Comparison of ENCODE assay signal across 17 cellular contexts in the genomic region with DNA sequence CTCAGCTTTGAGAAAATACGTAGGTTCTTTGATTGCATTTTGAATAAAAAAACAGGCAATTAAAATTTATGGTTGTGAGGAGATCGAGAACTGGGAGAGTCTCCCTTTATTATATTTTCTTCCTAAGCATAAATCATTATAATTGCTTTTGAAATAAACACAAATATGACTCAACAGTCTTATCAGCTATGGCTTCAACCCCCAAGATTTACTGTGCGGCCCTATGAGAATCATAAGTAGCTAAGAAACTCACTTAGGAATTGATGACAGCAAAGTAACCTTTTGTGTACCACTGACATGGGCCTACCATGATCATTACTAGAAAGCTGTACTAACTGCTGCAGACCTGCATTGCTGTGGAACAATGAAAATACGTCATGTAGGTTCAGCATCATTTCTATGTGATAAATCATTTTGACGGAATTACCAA. TPM values are rescaled to one million over a fixed set of nuclear protein-coding genes. Genes with fewer than 3 reads are reported as not detected.
DNase-seq lines count a peak whose midpoint lies in the region; ATAC-seq, FAIRE-seq and TF ChIP-seq lines count a peak whose summit lies in the region.
"Had no signal": no experiment of that assay in that cellular context is flagged by ENCODE, and none has a peak within 500 bp of the region (broad histone marks: within the 10 kb centered on the region; RNA-seq: fewer than 3 reads in every experiment).

No MANE protein-coding gene starts in this region.

- 55% methylated on average over 3 of the region's 5 CpGs for WGBS in mesenchymal stem cell
- 60 to 61% methylated on average over 5 of the region's 5 CpGs for WGBS in pancreas, 2 donors

- H3K27ac ChIP-seq in HEK293 (ENCODE audit: extremely low read depth, low read depth, low read length) (no peak overlapping the region), mesenchymal stem cell (ENCODE audit: low read length, poor library complexity, severe bottlenecking) (no peak overlapping the region), pancreas (no peak overlapping the region)

- no peaks in the 10 kb centered on the region for H3K9me3 ChIP-seq in HEK293 (ENCODE audit: control insufficient read depth, insufficient read depth, low read depth, low read length)
- H3K9me3 ChIP-seq in mesenchymal stem cell (ENCODE audit: control insufficient read depth, low read length), result no peaks in the 10 kb centered on the region
- no peaks in the 10 kb centered on the region for H3K9me3 ChIP-seq in pancreas

- H3K4me3 ChIP-seq in HEK293 (ENCODE audit: low read depth, low read length) (no peak overlapping the region), mesenchymal stem cell (ENCODE audit: insufficient read depth in 1 of 2, low read depth in 1 of 2, low read length in 2 of 2) (no peak overlapping the region), pancreas (no peak overlapping the region)

- H3K27me3 ChIP-seq in mesenchymal stem cell (ENCODE audit: control insufficient read depth in 1 of 2, insufficient read depth in 1 of 2, low read length in 2 of 2) (peaks cover 0 to 4% of the 10 kb centered on the region in 2 experiments), pancreas (no peaks in the 10 kb centered on the region)

- no peak overlapping the region for H2BK15ac ChIP-seq in mesenchymal stem cell (ENCODE audit: low read depth, poor library complexity, severe bottlenecking)

- TF ChIP-seq CTCF in HEK293 (tag by site-specific recombination; IDR thresholded peaks at IDR 0.05) (no peak), pancreas (IDR thresholded peaks at IDR 0.05) (no peak)

- CTCF ChIA-PET in HEK293 (lab: Yijun Ruan, JAX), result no interaction called here

- H3K9ac ChIP-seq in mesenchymal stem cell (ENCODE audit: low read length), result no peak overlapping the region

- H3K36me3 ChIP-seq in HEK293 (ENCODE audit: control insufficient read depth in 2 of 2, insufficient read depth in 1 of 2, low read length in 2 of 2), result no peaks in the 10 kb centered on the region
- no peaks in the 10 kb centered on the region for H3K36me3 ChIP-seq in mesenchymal stem cell (ENCODE audit: control insufficient read depth in 1 of 2, insufficient read depth in 2 of 2, low read depth in 1 of 2, low read length in 2 of 2)
- H3K36me3 ChIP-seq in pancreas, result no peaks in the 10 kb centered on the region

- no peaks in the 10 kb centered on the region for H3K9me3 Mint-ChIP-seq in stimulated activated naive CD8-positive, alpha-beta T cell treated with anti-CD3 and anti-CD28 coated beads, Interleukin-15, amount 100 ng/mL, for 72 hours
- H3K9me3 Mint-ChIP-seq: CD8-positive, alpha-beta T cell had no signal

- no peak overlapping the region for H2BK5ac ChIP-seq in mesenchymal stem cell (ENCODE audit: low read depth, low read length, poor library complexity, severe bottlenecking)

- H3K27ac Mint-ChIP-seq in stimulated activated naive CD8-positive, alpha-beta T cell treated with anti-CD3 and anti-CD28 coated beads, Interleukin-15, amount 100 ng/mL, for 72 hours, result no peak overlapping the region
- H3K27ac Mint-ChIP-seq: CD14-positive monocyte; CD8-positive, alpha-beta T cell had no signal

- H3K14ac ChIP-seq in mesenchymal stem cell (ENCODE audit: low read length in 2 of 2), result no peak overlapping the region

- H2BK120ac ChIP-seq in mesenchymal stem cell (ENCODE audit: low read depth, low read length), result no peak overlapping the region

- no peak overlapping the region for H4K8ac ChIP-seq in mesenchymal stem cell (ENCODE audit: low read length)

- peaks cover 7% of the 10 kb centered on the region for H3K27me3 Mint-ChIP-seq in stimulated activated naive CD8-positive, alpha-beta T cell treated with anti-CD3 and anti-CD28 coated beads, Interleukin-15, amount 100 ng/mL, for 72 hours

- DNase-seq in LoVo (ENCODE audit: low spot score) (peak; percentile 23), mesenchymal stem cell (peak; percentile 50), pancreas (no peak), NCI-H2081 treated with DMSO at 0.1 percent for 48 hours (lab: John Stamatoyannopoulos, UW) (no peak)
- no peak for DNase-seq in stimulated activated naive CD8-positive, alpha-beta T cell treated with anti-CD3 and anti-CD28 coated beads, Interleukin-15, amount 100 ng/mL, for 72 hours
- DNase-seq: CD8-positive, alpha-beta T cell; COR-L47; DND-41; GDM1; HCEC 1CT had no signal

- ATAC-seq in pancreas, result no peak
- no peak for ATAC-seq in stimulated activated naive CD8-positive, alpha-beta T cell treated with anti-CD3 and anti-CD28 coated beads, Interleukin-15, amount 100 ng/mL, for 72 hours
- ATAC-seq: CD8-positive, alpha-beta T cell had no signal

- no peak overlapping the region for H3K23ac ChIP-seq in mesenchymal stem cell (ENCODE audit: low read length in 2 of 2)

- no peak overlapping the region for H2AFZ ChIP-seq in mesenchymal stem cell (ENCODE audit: low read depth, low read length)

- no peak overlapping the region for H4K91ac ChIP-seq in mesenchymal stem cell (ENCODE audit: low read length)

- H3K4me1 ChIP-seq in HEK293 (ENCODE audit: control insufficient read depth, insufficient read depth, low read length) (peaks cover 14% of the 10 kb centered on the region), mesenchymal stem cell (ENCODE audit: control insufficient read depth, insufficient read depth, low read depth, low read length) (no peaks in the 10 kb centered on the region), pancreas (no peaks in the 10 kb centered on the region)

- no peak overlapping the region for H2AK5ac ChIP-seq in mesenchymal stem cell (ENCODE audit: low read length, severe bottlenecking)

- no peaks in the 10 kb centered on the region for H3K79me1 ChIP-seq in mesenchymal stem cell (replicated peaks; ENCODE audit: low read length, poor library complexity, severe bottlenecking)

- POLR2A ChIA-PET in HEK293 (lab: Yijun Ruan, JAX), result no interaction called here

- H3K4ac ChIP-seq in mesenchymal stem cell (ENCODE audit: low read depth in 1 of 2, low read length in 2 of 2), result no peak overlapping the region

- FAIRE-seq in endometrium (lab: Jason Lieb, UNC) (peak; percentile 69), pancreas (lab: Jason Lieb, UNC) (no peak)
- FAIRE-seq: GM12892, GM19239 had no signal

- H3K18ac ChIP-seq in mesenchymal stem cell (ENCODE audit: low read depth in 1 of 2, low read length in 2 of 2), result no peak overlapping the region

- H3K4me1 Mint-ChIP-seq in stimulated activated naive CD8-positive, alpha-beta T cell treated with anti-CD3 and anti-CD28 coated beads, Interleukin-15, amount 100 ng/mL, for 72 hours, result no peaks in the 10 kb centered on the region
- H3K4me1 Mint-ChIP-seq: CD14-positive monocyte had no signal

- H2BK12ac ChIP-seq in mesenchymal stem cell (ENCODE audit: low read length in 2 of 2), result no peak overlapping the region

- no peak overlapping the region for H3K4me2 ChIP-seq in mesenchymal stem cell (ENCODE audit: low read length, poor library complexity, severe bottlenecking)

- intact Hi-C loops in pancreas (cut with DNase I), result no loop called here

- no peak overlapping the region for H3K4me3 Mint-ChIP-seq in stimulated activated naive CD8-positive, alpha-beta T cell treated with anti-CD3 and anti-CD28 coated beads, Interleukin-15, amount 100 ng/mL, for 72 hours
- H3K4me3 Mint-ChIP-seq: CD14-positive monocyte; CD8-positive, alpha-beta T cell had no signal

TF ChIP-seq in HEK293, 187 proteins besides CTCF, POLR2A, EP300 and RAD21 (continues in another document):
- TF ChIP-seq ZNF157 (tag by site-specific recombination; IDR thresholded peaks at IDR 0.05) (no peak), SP3 (tag by site-specific recombination; IDR thresholded peaks at IDR 0.05) (no peak), ZBTB11 (tag by site-specific recombination; conservative IDR thresholded peaks at IDR 0.05; ENCODE audit: low read depth) (peak; percentile 40; the same call in 1 of the 2 replicates), WT1 (tag by site-specific recombination; IDR thresholded peaks at IDR 0.05) (peak; percentile 96), ZNF473 (tag by site-specific recombination; IDR thresholded peaks at IDR 0.05) (no peak), ZNF146 (tag by site-specific recombination; IDR thresholded peaks at IDR 0.05) (peak; percentile 10; the same call in 1 of the 2 replicates), ZNF629 (tag by site-specific recombination; IDR thresholded peaks at IDR 0.05) (peak; percentile 93), SP7 (tag by site-specific recombination; IDR thresholded peaks at IDR 0.05) (peak; percentile 85)

RNA-seq across cellular contexts. Expression of gene GPRIN3, which starts 51.4 kb away (rescaled TPM):
- polyA plus RNA-seq in mesenchymal stem cell (2013, experiment 1 of 2), result 1.5 TPM
- 1.5 TPM for polyA plus RNA-seq in mesenchymal stem cell (2013, experiment 2 of 2)
- 1 to 10 TPM; 2.5 to 7.6 (median 3.5) TPM for total RNA-seq in pancreas
- 1 to 10 TPM in 1 of 2 donors, under 1 TPM in 1; 0.84 to 2.0 TPM for polyA plus RNA-seq in pancreas
- total RNA-seq: A673 had no signal
- polyA plus RNA-seq: BJ had no signal

Comparison
In these comparisons a context has a peak if more than half of its experiments do, and no peak if none do; other contexts are left out.
1. DNase-seq: peak in LoVo (single experiment) and mesenchymal stem cell (single experiment); none in pancreas (0 of 6), NCI-H2081 treated with DMSO at 0.1 percent for 48 hours (single experiment) and stimulated activated naive CD8-positive, alpha-beta T cell treated with anti-CD3 and anti-CD28 coated beads, Interleukin-15, amount 100 ng/mL, for 72 hours (0 of 2).